Comparison of ENCODE assay signal across 9 cellular contexts in genomic region chr10:75021851-75022250, GRCh38.
DNase-seq lines count a peak whose midpoint lies in the region; ATAC-seq and TF ChIP-seq lines count a peak whose summit lies in the region.
"Had no signal": no experiment of that assay in that cellular context is flagged by ENCODE, and none has a peak within 500 bp of the region (broad histone marks: within the 10 kb centered on the region; RNA-seq: fewer than 3 reads in every experiment).

No MANE protein-coding gene starts in this region.

- H3K36me3 ChIP-seq in Loucy (ENCODE audit: insufficient read depth, low read length) (peaks cover 76% of the 10 kb centered on the region; the same call in 1 of the 2 replicates), PC-3 (ENCODE audit: low read depth, low read length) (peaks cover 54% of the 10 kb centered on the region), mucosa of rectum (ENCODE audit: control insufficient read depth in 2 of 2, insufficient read depth in 2 of 2, low read length in 2 of 2) (peaks cover 28 to 32% of the 10 kb centered on the region in 2 donors)

- POLR2A ChIA-PET in PC-3 (lab: Charles Lee; ENCODE audit: unreplicated experiment) = interaction anchor here (0.5 to 0.6 kb wide), 6 partner anchors 87 to 778 kb away, joined by 3 to 4 read pairs (median 3); a partner anchor contains a TSS

- no peaks in the 10 kb centered on the region for H4K20me1 ChIP-seq in Loucy (ENCODE audit: insufficient read depth, low read length, poor library complexity, severe bottlenecking)
- H4K20me1 ChIP-seq in PC-3 (ENCODE audit: low read length) = 0 out of 2 replicates have a peak, but pooled peaks cover 6% of the 10 kb centered on the region

- ATAC-seq in PC-3 (peak; percentile 64), T-helper 17 cell (no peak)

- no peaks in the 10 kb centered on the region for H3K9me2 ChIP-seq in Loucy (replicated peaks; ENCODE audit: low read depth, low read length)
- no peaks in the 10 kb centered on the region for H3K9me2 ChIP-seq in PC-3 (replicated peaks; ENCODE audit: low read length)

- peaks cover 10% of the 10 kb centered on the region for H3K4me1 Mint-ChIP-seq in T-helper 17 cell

- CTCF ChIA-PET in PC-3 (lab: Charles Lee) = interaction anchor here (0.5 to 2.0 kb wide), 14 partner anchors 17 to 955 kb away, joined by 3 to 12 read pairs (median 3); partner anchors contain the start of gene COMTD1

- no peak overlapping the region for H3K27ac Mint-ChIP-seq in T-helper 17 cell

- H3K4me2 ChIP-seq in Loucy (ENCODE audit: low read depth, low read length, poor library complexity, severe bottlenecking) = no peak overlapping the region
- peak overlapping the region; percentile 53 for H3K4me2 ChIP-seq in PC-3 (ENCODE audit: low read length)

- TF ChIP-seq CTCF in Loucy (conservative IDR thresholded peaks at IDR 0.05; ENCODE audit: low read length) (no peak), PC-3 (conservative IDR thresholded peaks at IDR 0.05; ENCODE audit: low read depth, low read length) (no peak)

- H3K4me3 ChIP-seq in Loucy (ENCODE audit: low read length, poor library complexity, severe bottlenecking) (no peak overlapping the region), PC-3 (ENCODE audit: low read length) (peak overlapping the region; percentile 19; the same call in 1 of the 2 replicates), mucosa of rectum (ENCODE audit: low read length in 2 of 2) (peak overlapping the region; percentile 12 to 37)
- H3K4me3 ChIP-seq: testis had no signal

- H3K27me3 ChIP-seq in Loucy (ENCODE audit: insufficient read depth, low read length, poor library complexity, severe bottlenecking) (no peaks in the 10 kb centered on the region), PC-3 (ENCODE audit: low read length) (no peaks in the 10 kb centered on the region), mucosa of rectum (ENCODE audit: control insufficient read depth in 2 of 2, insufficient read depth in 2 of 2, low read length in 2 of 2) (no peaks in the 10 kb centered on the region)
- H3K27me3 ChIP-seq: testis had no signal

- no peaks in the 10 kb centered on the region for H3K27me3 Mint-ChIP-seq in T-helper 17 cell

- H3K4me1 ChIP-seq in Loucy (ENCODE audit: insufficient read depth, low read length, poor library complexity, severe bottlenecking) (peaks cover 37% of the 10 kb centered on the region), PC-3 (ENCODE audit: insufficient read depth, low read length) (peaks cover 14% of the 10 kb centered on the region), mucosa of rectum (ENCODE audit: control insufficient read depth in 2 of 2, insufficient read depth in 2 of 2, low read length in 2 of 2) (peaks cover 5 to 9% of the 10 kb centered on the region in 2 donors)

- no peaks in the 10 kb centered on the region for H3F3A ChIP-seq in Loucy (ENCODE audit: low read depth)
- peaks cover 6% of the 10 kb centered on the region for H3F3A ChIP-seq in PC-3 (ENCODE audit: low read length, unreplicated experiment)

- intact Hi-C loops in PC-3 (cut with micrococcal nuclease) = loop anchor here (1.0 to 5.0 kb wide), 14 partner anchors 69 to 778 kb away; partner anchors contain the start of genes COMTD1 and KAT6B

- BruUV-seq in PC-3 (replicated peaks; lab: Mats Ljungman, UMichigan) = no TSS peak

- peak overlapping the region; percentile 17 for H3K27ac ChIP-seq in PC-3 (ENCODE audit: low read length)
- no peak overlapping the region for H3K27ac ChIP-seq in mucosa of rectum (ENCODE audit: low read depth in 2 of 2, low read length in 2 of 2)

- H3K36me3 Mint-ChIP-seq in T-helper 17 cell (ENCODE audit: low read depth) = peaks cover 15% of the 10 kb centered on the region

- peak; percentile 88 for DNase-seq in DMS153 (lab: John Stamatoyannopoulos, UW)
- DNase-seq in PC-3 = peak; percentile 61
- DNase-seq in RPMI8226 = no peak
- DNase-seq in occipital lobe (lab: John Stamatoyannopoulos, UW) = no peak
- DNase-seq in T-helper 17 cell = no peak
- no peak for DNase-seq in amygdala (lab: John Stamatoyannopoulos, UW)

- H2AFZ ChIP-seq in Loucy (ENCODE audit: low read length) = no peak overlapping the region
- peak overlapping the region; percentile 1; the same call in 1 of the 2 replicates for H2AFZ ChIP-seq in PC-3 (ENCODE audit: low read length)

- H3K9ac ChIP-seq in Loucy (ENCODE audit: low read depth, low read length, poor library complexity, severe bottlenecking) (peak overlapping the region; percentile 21), PC-3 (ENCODE audit: low read length) (no peak overlapping the region), mucosa of rectum (ENCODE audit: low read depth in 1 of 2, low read length in 2 of 2) (peak overlapping the region in 1 of 2 donors; percentile 11)

- no peaks in the 10 kb centered on the region; the same call in 1 of the 2 replicates for H3K79me2 ChIP-seq in Loucy (ENCODE audit: insufficient read depth, low read length)
- no peaks in the 10 kb centered on the region for H3K79me2 ChIP-seq in PC-3 (ENCODE audit: low read length)

- H3K4me3 Mint-ChIP-seq in T-helper 17 cell = no peak overlapping the region

- H3K9me3 ChIP-seq in Loucy (ENCODE audit: insufficient read depth, low read depth, low read length) (no peaks in the 10 kb centered on the region), PC-3 (ENCODE audit: low read length) (no peaks in the 10 kb centered on the region), mucosa of rectum (ENCODE audit: control insufficient read depth in 2 of 2, low read length in 2 of 2) (no peaks in the 10 kb centered on the region), T-helper 17 cell (ENCODE audit: control insufficient read depth, low read length, poor library complexity, severe bottlenecking) (no peaks in the 10 kb centered on the region)
- H3K9me3 ChIP-seq: testis had no signal

Comparison
In these comparisons a context has a peak if more than half of its experiments do, and no peak if none do; other contexts are left out.
1. DNase-seq: peak in DMS153 (single experiment) and PC-3 (single experiment); none in RPMI8226 (single experiment), occipital lobe (single experiment), T-helper 17 cell (0 of 3) and amygdala (0 of 56).